Comparison of ENCODE assay signal across 8 cellular contexts in genomic region chr12:6423267-6424007, GRCh38. TPM values are rescaled to one million over a fixed set of nuclear protein-coding genes. Genes with fewer than 3 reads are reported as not detected.
A peak's percentile ranks its signal among the peaks of the same experiment; 100 is the strongest.
DNase-seq lines count a peak whose midpoint lies in the region; ATAC-seq, FAIRE-seq and TF ChIP-seq lines count a peak whose summit lies in the region.

No MANE protein-coding gene starts in this region.

- H3K4me2 ChIP-seq in keratinocyte (ENCODE audit: control insufficient read depth, extremely low read depth, insufficient read depth, low read depth, low read length) = no peak overlapping the region

- H3K4me1 ChIP-seq in keratinocyte (ENCODE audit: control insufficient read depth, extremely low read depth, insufficient read depth, low read length) = no peaks in the 10 kb centered on the region

- H3K4me3 ChIP-seq in keratinocyte (ENCODE audit: control insufficient read depth in 2 of 3, extremely low read depth in 1 of 3, insufficient read depth in 2 of 3, low read depth in 1 of 3, low read length in 3 of 3) = no peak overlapping the region

- peak; percentile 81 to 97 (median 86) for TF ChIP-seq CTCF in keratinocyte (optimal IDR thresholded peaks at IDR 0.05 in 1 of 3, IDR thresholded peaks at IDR 0.05 in 1 of 3, conservative IDR thresholded peaks at IDR 0.05 in 1 of 3; ENCODE audit: extremely low read depth in 1 of 3, insufficient read depth in 2 of 3, low read length in 3 of 3)

- H4K20me1 ChIP-seq in keratinocyte (ENCODE audit: control insufficient read depth, extremely low read depth, insufficient read depth, low read length) = no peaks in the 10 kb centered on the region

- no peaks in the 10 kb centered on the region for H3K36me3 ChIP-seq in keratinocyte (ENCODE audit: control insufficient read depth in 2 of 2, extremely low read depth in 1 of 2, insufficient read depth in 2 of 2, low read length in 2 of 2)

- no peak overlapping the region for H2AFZ ChIP-seq in keratinocyte (ENCODE audit: control insufficient read depth, low read length)

- no peak overlapping the region for H3K9ac ChIP-seq in keratinocyte (ENCODE audit: control insufficient read depth, extremely low read depth, insufficient read depth, low read length)

- no peaks in the 10 kb centered on the region for H3K27me3 ChIP-seq in keratinocyte (ENCODE audit: control insufficient read depth, extremely low read depth, insufficient read depth, low read length)

- no peaks in the 10 kb centered on the region for H3K79me2 ChIP-seq in keratinocyte (ENCODE audit: control insufficient read depth, insufficient read depth, low read length)

- H3K9me3 ChIP-seq in keratinocyte (ENCODE audit: control insufficient read depth, low read depth, low read length) = no peaks in the 10 kb centered on the region

- peak overlapping the region; percentile 2 for H3K27ac ChIP-seq in caudate nucleus (ENCODE audit: low read depth, low read length)
- H3K27ac ChIP-seq in keratinocyte (ENCODE audit: control insufficient read depth, insufficient read depth, low read length) = no peak overlapping the region

- DNase-seq in EL = peak; percentile 90
- DNase-seq in NCI-H510A (lab: John Stamatoyannopoulos, UW) = peak; percentile 49
- peak in 3 of 4 experiments; percentile 48 to 55 (median 54) for DNase-seq in activated CD4-positive, CD25-positive, alpha-beta regulatory T cell (lab: John Stamatoyannopoulos, UW)
- peak in 58 of 61 donors; percentile 13 to 91 (median 62) for DNase-seq in caudate nucleus (lab: John Stamatoyannopoulos, UW)
- DNase-seq in keratinocyte (ENCODE audit: low read depth, low spot score) = peak; percentile 48
- DNase-seq in stimulated activated CD4-positive, alpha-beta T cell treated with anti-CD3 and anti-CD28 coated beads, Interleukin-15, amount 100 ng/mL, for 48 hours (ENCODE audit: low read depth in 2 of 2) = peak; percentile 64 to 70

- dilution Hi-C loops in keratinocyte (cut with MboI; ENCODE audit: extremely low pct_ligation_motif_present, low sequenced_read_pairs) = no loop called here

- peak; percentile 41 for ATAC-seq in HG03342 (IDR thresholded peaks at IDR 0.05; ENCODE audit: unreplicated experiment)
- no peak for ATAC-seq in GM21737 (IDR thresholded peaks at IDR 0.05; ENCODE audit: unreplicated experiment)

- FAIRE-seq in keratinocyte (lab: Jason Lieb, UNC) = peak; percentile 88

- H3K9me1 ChIP-seq in keratinocyte (ENCODE audit: control insufficient read depth, extremely low read depth, insufficient read depth, low read length) = no peaks in the 10 kb centered on the region

RNA-seq across cellular contexts. Expression of gene CD27, which starts 21.3 kb away (rescaled TPM):
- not detected in 3 replicates for polyA plus RNA-seq in keratinocyte
- polyA plus RNA-seq in keratinocyte (2011; ENCODE audit: low read depth) = not detected
- polyA plus RNA-seq in keratinocyte (2011; cell fraction: cytosol; rRNA removed) = not detected in 2 replicates
- polyA plus RNA-seq in keratinocyte (2011; cell fraction: nucleus; rRNA removed) = not detected in 2 replicates
- not detected in 2 replicates for polyA plus RNA-seq in keratinocyte (2012; ENCODE audit: low replicate concordance)
- not detected in 3 replicates for polyA minus RNA-seq in keratinocyte
- polyA minus RNA-seq in keratinocyte (2011; cell fraction: cytosol; rRNA and poly(A)+ RNA removed) = not detected
- polyA minus RNA-seq in keratinocyte (2011; cell fraction: nucleus; rRNA and poly(A)+ RNA removed) = not detected in 2 replicates

RNA-seq across cellular contexts. Expression of gene TAPBPL, which starts 28.4 kb away (rescaled TPM):
- polyA plus RNA-seq in keratinocyte = 4.2 to 6.0 TPM (median 4.8 TPM) in 3 replicates
- 7.0 TPM for polyA plus RNA-seq in keratinocyte (2011; ENCODE audit: low read depth)
- 2.5 and 3.5 TPM in 2 replicates for polyA plus RNA-seq in keratinocyte (2011; cell fraction: cytosol; rRNA removed)
- 6.4 and 9.5 TPM in 2 replicates for polyA plus RNA-seq in keratinocyte (2011; cell fraction: nucleus; rRNA removed)
- 2.2 and 5.2 TPM in 2 replicates for polyA plus RNA-seq in keratinocyte (2012; ENCODE audit: low replicate concordance)
- 3.1 to 6.7 TPM (median 6.0 TPM) in 3 replicates for polyA minus RNA-seq in keratinocyte
- 2.5 TPM for polyA minus RNA-seq in keratinocyte (2011; cell fraction: cytosol; rRNA and poly(A)+ RNA removed)
- polyA minus RNA-seq in keratinocyte (2011; cell fraction: nucleus; rRNA and poly(A)+ RNA removed) = 4.0 and 5.6 TPM in 2 replicates

RNA-seq across cellular contexts. Expression of gene LTBR, which starts 39.5 kb away (rescaled TPM):
- 39.5 to 101 TPM (median 42.7 TPM) in 3 replicates for polyA plus RNA-seq in keratinocyte
- 71.5 TPM for polyA plus RNA-seq in keratinocyte (2011; ENCODE audit: low read depth)
- 39.8 and 91.6 TPM in 2 replicates for polyA plus RNA-seq in keratinocyte (2011; cell fraction: cytosol; rRNA removed)
- 116 and 157 TPM in 2 replicates for polyA plus RNA-seq in keratinocyte (2011; cell fraction: nucleus; rRNA removed)
- 81.1 and 123 TPM in 2 replicates for polyA plus RNA-seq in keratinocyte (2012; ENCODE audit: low replicate concordance)
- polyA minus RNA-seq in keratinocyte = 25.5 to 123 TPM (median 30.4 TPM) in 3 replicates
- 90.2 TPM for polyA minus RNA-seq in keratinocyte (2011; cell fraction: cytosol; rRNA and poly(A)+ RNA removed)
- 52.7 and 58.7 TPM in 2 replicates for polyA minus RNA-seq in keratinocyte (2011; cell fraction: nucleus; rRNA and poly(A)+ RNA removed)

RNA-seq across cellular contexts. Expression of gene VAMP1, which starts 47.0 kb away (rescaled TPM):
- polyA plus RNA-seq in keratinocyte = 5.3 to 7.8 TPM (median 6.7 TPM) in 3 replicates
- polyA plus RNA-seq in keratinocyte (2011; ENCODE audit: low read depth) = 0.42 TPM
- 5.4 and 8.0 TPM in 2 replicates for polyA plus RNA-seq in keratinocyte (2011; cell fraction: cytosol; rRNA removed)
- polyA plus RNA-seq in keratinocyte (2011; cell fraction: nucleus; rRNA removed) = 22.3 and 24.4 TPM in 2 replicates
- 2.3 and 3.8 TPM in 2 replicates for polyA plus RNA-seq in keratinocyte (2012; ENCODE audit: low replicate concordance)
- 4.9 to 6.2 TPM (median 5.9 TPM) in 3 replicates for polyA minus RNA-seq in keratinocyte
- 0.58 TPM for polyA minus RNA-seq in keratinocyte (2011; cell fraction: cytosol; rRNA and poly(A)+ RNA removed)
- polyA minus RNA-seq in keratinocyte (2011; cell fraction: nucleus; rRNA and poly(A)+ RNA removed) = 3.0 and 7.9 TPM in 2 replicates

RNA-seq across cellular contexts. Expression of gene SCNN1A, which starts 48.1 kb away (rescaled TPM):
- polyA plus RNA-seq in keratinocyte = 3.8 to 13.2 TPM (median 11.1 TPM) in 3 replicates
- polyA plus RNA-seq in keratinocyte (2011; ENCODE audit: low read depth) = 21.9 TPM
- 4.1 and 4.5 TPM in 2 replicates for polyA plus RNA-seq in keratinocyte (2011; cell fraction: cytosol; rRNA removed)
- 20.5 and 22.3 TPM in 2 replicates for polyA plus RNA-seq in keratinocyte (2011; cell fraction: nucleus; rRNA removed)
- 12.9 and 30.9 TPM in 2 replicates for polyA plus RNA-seq in keratinocyte (2012; ENCODE audit: low replicate concordance)
- 9.3 to 37.2 TPM (median 15.6 TPM) in 3 replicates for polyA minus RNA-seq in keratinocyte
- polyA minus RNA-seq in keratinocyte (2011; cell fraction: cytosol; rRNA and poly(A)+ RNA removed) = 5.0 TPM
- polyA minus RNA-seq in keratinocyte (2011; cell fraction: nucleus; rRNA and poly(A)+ RNA removed) = 7.4 and 9.9 TPM in 2 replicates
